8 cellular contexts compared by ENCODE assay signal in the genomic region with DNA sequence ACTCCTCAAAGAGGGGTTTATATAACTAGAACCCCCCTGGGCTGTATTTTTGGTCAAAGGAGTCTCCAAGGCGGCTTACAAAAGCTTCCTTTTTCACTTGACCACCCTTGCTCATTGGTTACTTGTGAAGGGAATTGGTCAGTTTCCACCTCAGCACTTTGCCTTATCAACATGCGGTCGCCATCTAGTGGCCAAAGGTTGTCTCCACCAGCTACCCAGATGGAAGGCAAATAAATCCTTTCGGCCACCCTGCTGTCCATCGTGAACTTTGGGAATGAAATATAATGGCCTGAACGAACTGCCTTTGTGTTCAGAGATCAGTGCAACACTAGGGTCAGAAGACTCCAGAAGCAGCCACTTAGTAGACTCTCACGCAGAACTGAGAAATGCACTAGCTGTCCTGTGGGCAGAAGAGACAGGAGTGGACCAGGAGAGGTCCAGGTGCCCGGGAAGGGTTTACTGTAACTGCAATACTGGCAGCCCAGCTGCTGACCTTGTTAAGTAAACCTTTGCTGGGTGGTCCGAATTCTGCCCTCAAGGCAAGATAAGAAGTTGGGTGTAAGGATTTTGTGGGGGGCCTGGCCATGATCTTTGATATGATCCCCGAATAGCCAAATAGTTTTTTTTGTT.
DNase-seq lines count a peak whose midpoint lies in the region; ATAC-seq and TF ChIP-seq lines count a peak whose summit lies in the region.

No MANE protein-coding gene starts in this region.

- no peaks in the 10 kb centered on the region for H3K36me3 ChIP-seq in neural progenitor cell

- H3K4me1 ChIP-seq in neural progenitor cell = peaks cover 7% of the 10 kb centered on the region

- no peak overlapping the region for H3K27ac ChIP-seq in neural progenitor cell

- no peaks in the 10 kb centered on the region for H4K20me1 ChIP-seq in neural progenitor cell (ENCODE audit: low read depth)

- TF ChIP-seq CTCF in fibroblast of the aortic adventitia (IDR thresholded peaks at IDR 0.05; ENCODE audit: insufficient read depth, low read length) = peak; percentile 92
- peak; percentile 95 for TF ChIP-seq CTCF in neural progenitor cell (IDR thresholded peaks at IDR 0.05)

- H3K27me3 ChIP-seq in neural progenitor cell = no peaks in the 10 kb centered on the region

- no peak overlapping the region for H3K9ac ChIP-seq in neural progenitor cell

- H3K36me3 Mint-ChIP-seq in neural progenitor cell = no peaks in the 10 kb centered on the region

- no peaks in the 10 kb centered on the region for H3K79me2 ChIP-seq in neural progenitor cell (ENCODE audit: low read depth)

- ATAC-seq in HG02588 (IDR thresholded peaks at IDR 0.05; ENCODE audit: unreplicated experiment) = peak; percentile 62

- H3K4me3 ChIP-seq in fibroblast of the aortic adventitia (ENCODE audit: low read depth, low read length) = no peak overlapping the region
- no peak overlapping the region for H3K4me3 ChIP-seq in neural progenitor cell

- H3K4me2 ChIP-seq in neural progenitor cell = peak overlapping the region; percentile 54

- H3K4me3 Mint-ChIP-seq in neural progenitor cell = peak overlapping the region; percentile 54

- peak overlapping the region; percentile 84 for H2AFZ ChIP-seq in neural progenitor cell (replicated peaks)

- H3K4me1 Mint-ChIP-seq in neural progenitor cell = peaks cover 10% of the 10 kb centered on the region

- DNase-seq in NK-92 treated with Interleukin-12 subunit alpha and Interleukin-12 subunit beta, amount 100 ng/mL, for 24 hours (lab: John Stamatoyannopoulos, UW) = peak; percentile 30
- DNase-seq in NK-92 (lab: John Stamatoyannopoulos, UW; ENCODE audit: unreplicated experiment) (no peak), NCI-H69 (lab: John Stamatoyannopoulos, UW) (peak; percentile 83), fibroblast of the aortic adventitia (ENCODE audit: low read depth) (peak; percentile 82), neural progenitor cell (ENCODE audit: low spot score) (peak; percentile 91), ureter (ENCODE audit: low spot score) (peak; percentile 80)
- peak; percentile 37 for DNase-seq in activated T-cell treated with anti-CD3 and anti-CD28 coated beads, Interleukin-2, amount 50 U/mL, for 1 hour

- H3K9me3 ChIP-seq in neural progenitor cell (ENCODE audit: low read depth) = no peaks in the 10 kb centered on the region

- H3K27ac Mint-ChIP-seq in neural progenitor cell = no peak overlapping the region

- H3K27me3 Mint-ChIP-seq in neural progenitor cell (ENCODE audit: insufficient read depth, low read depth) = peaks cover 7% of the 10 kb centered on the region

- H3K9me3 Mint-ChIP-seq in neural progenitor cell = no peaks in the 10 kb centered on the region

- peaks cover 4% of the 10 kb centered on the region for H3F3A ChIP-seq in neural progenitor cell (ENCODE audit: low read depth)
